Comparison of ENCODE assay signal across 8 cellular contexts in the genomic region with DNA sequence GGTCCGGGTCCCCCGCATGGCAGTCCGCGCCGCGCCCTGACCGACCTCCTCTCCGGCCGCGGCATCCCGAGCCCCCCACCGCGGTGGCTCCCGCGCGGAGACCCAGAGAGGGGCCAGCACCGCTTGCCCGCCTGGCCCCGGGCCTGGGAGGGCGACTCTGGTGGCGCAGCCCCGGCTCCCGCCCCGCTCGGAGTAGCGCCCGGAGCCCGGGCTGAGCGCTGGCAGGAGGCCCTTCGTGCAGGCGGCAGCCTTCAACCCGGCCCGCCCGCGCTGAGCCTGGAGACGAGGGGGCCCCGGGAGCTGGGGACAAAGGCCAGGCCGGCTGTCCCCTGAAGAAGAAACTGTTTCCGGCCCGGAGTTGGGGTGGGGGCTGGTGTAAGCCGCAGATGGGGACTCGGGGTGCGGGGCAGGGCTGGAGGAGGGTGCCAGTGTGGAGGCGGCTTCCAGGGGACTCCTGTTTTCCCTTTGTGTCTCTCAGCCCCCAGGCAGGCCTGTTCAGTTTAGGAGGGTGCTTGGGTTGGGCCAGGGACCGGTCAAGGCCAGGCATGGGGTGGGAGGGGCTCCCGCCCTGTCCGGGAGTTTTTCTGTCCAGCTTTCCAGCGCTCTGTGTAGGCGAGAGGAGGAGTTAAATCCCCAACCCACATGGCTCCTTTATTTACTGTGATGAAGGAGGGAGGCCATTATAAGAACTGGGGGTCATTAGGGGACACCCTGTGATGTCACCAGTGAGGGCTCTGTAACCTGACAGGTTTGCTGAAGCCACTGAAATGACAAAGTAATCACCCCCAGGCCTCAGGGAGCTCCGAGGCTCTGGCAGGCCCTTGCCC. TPM values are rescaled to one million over a fixed set of nuclear protein-coding genes. Genes with fewer than 3 reads are reported as not detected.
DNase-seq lines count a peak whose midpoint lies in the region; ATAC-seq and TF ChIP-seq lines count a peak whose summit lies in the region.

No MANE protein-coding gene starts in this region.

- peak; percentile 42 for DNase-seq in BE2C

- no peak for TF ChIP-seq EP300 in Ishikawa (IDR thresholded peaks at IDR 0.05; ENCODE audit: borderline replicate concordance)

- ATAC-seq in HG02571 (IDR thresholded peaks at IDR 0.05; ENCODE audit: unreplicated experiment), result no peak
- no peak for ATAC-seq in GM18867 (IDR thresholded peaks at IDR 0.05; ENCODE audit: unreplicated experiment)
- no peak for ATAC-seq in HG03280 (IDR thresholded peaks at IDR 0.05; ENCODE audit: unreplicated experiment)
- ATAC-seq in HG03097 (IDR thresholded peaks at IDR 0.05; ENCODE audit: low FRiP score, unreplicated experiment), result no peak

- H3K36me3 ChIP-seq in BE2C, result peaks cover 17% of the 10 kb centered on the region
- no peaks in the 10 kb centered on the region for H3K36me3 ChIP-seq in duodenal mucosa (ENCODE audit: control insufficient read depth in 1 of 2, insufficient read depth in 2 of 2, low read length in 2 of 2)

- H3K9ac ChIP-seq in duodenal mucosa (ENCODE audit: low read depth in 1 of 2, low read length in 2 of 2), result peak overlapping the region; percentile 18 to 32

- no peak overlapping the region for H3K27ac ChIP-seq in duodenal mucosa (ENCODE audit: low read depth, low read length)

- no peaks in the 10 kb centered on the region for H3K4me1 ChIP-seq in BE2C
- peaks cover 0 to 11% of the 10 kb centered on the region in 2 donors for H3K4me1 ChIP-seq in duodenal mucosa (ENCODE audit: control insufficient read depth in 1 of 2, insufficient read depth in 2 of 2, low read length in 2 of 2)
- peaks cover 28% of the 10 kb centered on the region for H3K4me1 ChIP-seq in mononuclear cell (ENCODE audit: insufficient read depth, low read length)

- TF ChIP-seq CTCF in BE2C (IDR thresholded peaks at IDR 0.05; ENCODE audit: low read depth, low read length), result no peak

- H3K4me3 ChIP-seq in BE2C (ENCODE audit: low read depth, low read length) (peak overlapping the region; percentile 71), duodenal mucosa (ENCODE audit: low read depth in 1 of 2, low read length in 2 of 2) (peak overlapping the region; percentile 40 to 50), mononuclear cell (ENCODE audit: low read length) (peak overlapping the region; percentile 29)

- H3K27me3 ChIP-seq in BE2C (no peaks in the 10 kb centered on the region), duodenal mucosa (ENCODE audit: control insufficient read depth in 1 of 2, insufficient read depth in 2 of 2, low read length in 2 of 2) (peaks cover 2 to 6% of the 10 kb centered on the region in 2 donors), mononuclear cell (ENCODE audit: insufficient read depth, low read length) (peaks cover 10% of the 10 kb centered on the region)

- H3K9me3 ChIP-seq in BE2C (no peaks in the 10 kb centered on the region), duodenal mucosa (ENCODE audit: control insufficient read depth in 1 of 2, low read length in 2 of 2) (no peaks in the 10 kb centered on the region), mononuclear cell (ENCODE audit: low read depth, low read length) (no peaks in the 10 kb centered on the region)

- TF ChIP-seq RAD21 in Ishikawa (IDR thresholded peaks at IDR 0.05; ENCODE audit: low read depth), result no peak

TF ChIP-seq in Ishikawa, 13 proteins besides CTCF, POLR2A, EP300 and RAD21:
- TF ChIP-seq EGR1 (IDR thresholded peaks at IDR 0.05), result no peak
- TF ChIP-seq NFIC (IDR thresholded peaks at IDR 0.05), result no peak
- TF ChIP-seq, protein P1, sequence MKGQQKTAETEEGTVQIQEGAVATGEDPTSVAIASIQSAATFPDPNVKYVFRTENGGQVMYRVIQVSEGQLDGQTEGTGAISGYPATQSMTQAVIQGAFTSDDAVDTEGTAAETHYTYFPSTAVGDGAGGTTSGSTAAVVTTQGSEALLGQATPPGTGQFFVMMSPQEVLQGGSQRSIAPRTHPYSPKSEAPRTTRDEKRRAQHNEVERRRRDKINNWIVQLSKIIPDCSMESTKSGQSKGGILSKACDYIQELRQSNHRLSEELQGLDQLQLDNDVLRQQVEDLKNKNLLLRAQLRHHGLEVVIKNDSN (IDR thresholded peaks at IDR 0.05), result no peak
- peak; percentile 62; the same call in 1 of the 2 replicates for TF ChIP-seq ZBTB7A (IDR thresholded peaks at IDR 0.05; ENCODE audit: low read depth)

RNA-seq across cellular contexts. Expression of gene LRP3, which starts 1.0 kb away (rescaled TPM):
- 152 TPM for polyA plus RNA-seq in BE2C (2012; ENCODE audit: insufficient read depth, insufficient read length, low read depth)
- total RNA-seq in mononuclear cell, result 3.8 TPM

RNA-seq across cellular contexts. Expression of gene SLC7A10, which starts 30.6 kb away (rescaled TPM):
- polyA plus RNA-seq in BE2C (2012; ENCODE audit: insufficient read depth, insufficient read length, low read depth), result not detected
- not detected for total RNA-seq in mononuclear cell
